28 cellular contexts compared by ENCODE assay signal in the genomic region with DNA sequence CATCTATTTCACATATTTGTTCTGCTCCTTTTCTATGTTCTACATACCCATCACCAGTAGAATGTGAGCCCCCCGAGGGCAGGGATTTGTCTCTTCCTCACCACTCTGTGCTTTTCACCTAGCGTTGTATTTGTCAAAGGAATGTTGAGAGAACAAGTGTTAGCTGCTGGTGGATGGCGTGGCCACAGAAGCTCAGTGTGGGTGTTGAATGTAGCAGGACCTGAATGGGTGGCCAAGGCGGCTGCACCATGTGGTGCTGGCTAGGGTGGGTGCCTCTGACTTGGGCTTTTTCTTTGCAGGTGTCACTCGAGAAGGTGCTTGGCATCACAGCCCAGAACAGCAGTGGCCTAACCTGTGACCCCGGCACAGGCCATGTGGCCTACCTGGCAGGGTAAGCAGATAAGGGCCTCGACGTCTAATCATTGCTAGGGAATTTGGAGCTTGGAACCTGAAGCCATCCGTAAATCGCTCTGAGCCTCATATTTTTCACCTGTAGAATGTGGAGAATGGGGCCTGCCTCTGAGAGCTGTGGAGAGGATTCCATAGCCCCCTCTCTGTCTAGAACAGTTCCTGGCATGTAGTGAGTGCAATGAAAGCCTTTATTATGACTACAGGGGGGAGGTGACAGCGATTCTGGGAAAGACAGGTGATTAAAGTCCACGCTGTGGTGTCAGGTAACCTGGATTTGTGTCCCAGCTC. TPM values are rescaled to one million over a fixed set of nuclear protein-coding genes. Genes with fewer than 3 reads are reported as not detected.
DNase-seq lines count a peak whose midpoint lies in the region; ATAC-seq lines count a peak whose summit lies in the region.
"Had no signal": no experiment of that assay in that cellular context is flagged by ENCODE, and none has a peak within 500 bp of the region (broad histone marks: within the 10 kb centered on the region; RNA-seq: fewer than 3 reads in every experiment).

No MANE protein-coding gene starts in this region.

- no peaks in the 10 kb centered on the region for H3K27me3 Mint-ChIP-seq in activated naive CD4-positive, alpha-beta T cell treated with anti-CD3 and anti-CD28 coated beads, Interleukin-2, amount 10 ng/mL, durations not matched to agents 7 days and 5 days
- no peaks in the 10 kb centered on the region for H3K27me3 Mint-ChIP-seq in activated T-helper 1 cell treated with anti-CD3 and anti-CD28 coated beads, Interleukin-12 subunit alpha, Interleukin-12 subunit beta, Interleukin-2, Interleukin-4 antibody, amounts not matched to agents 30 ng/mL and 10 ng/mL and 1 ng/mL, durations not matched to agents 14 hours and 24 hours and 36 hours (ENCODE audit: insufficient read depth)
- H3K27me3 Mint-ChIP-seq: naive thymus-derived CD8-positive, alpha-beta T cell had no signal

- DNase-seq in activated naive CD4-positive, alpha-beta T cell treated with anti-CD3 and anti-CD28 coated beads, Interleukin-2, amount 10 ng/mL, durations not matched to agents 7 days and 5 days = no peak
- no peak for DNase-seq in activated naive CD4-positive, alpha-beta T cell treated with anti-CD3 and anti-CD28 coated beads, Interleukin-2, amount 50 U/mL, for 72 hours (ENCODE audit: low spot score in 2 of 2)
- DNase-seq in activated T-helper 1 cell treated with anti-CD3 and anti-CD28 coated beads, Interleukin-12 subunit alpha, Interleukin-12 subunit beta, Interleukin-2, Interleukin-4 antibody, amounts not matched to agents 30 ng/mL and 10 ng/mL and 1 ng/mL, durations not matched to agents 14 hours and 24 hours and 36 hours (ENCODE audit: low spot score) = no peak
- DNase-seq in myocyte (ENCODE audit: low read depth) (peak; percentile 13), T-helper 2 cell (no peak), OCI-M2 (lab: John Stamatoyannopoulos, UW; ENCODE audit: unreplicated experiment) (no peak)
- no peak for DNase-seq in stimulated activated effector memory CD8-positive, alpha-beta T cell treated with anti-CD3 and anti-CD28 coated beads, Interleukin-12 subunit alpha, Interleukin-12 subunit beta, amount 100 ng/mL, for 72 hours (ENCODE audit: low spot score in 2 of 2)
- DNase-seq: activated CD4-positive, CD25-positive, alpha-beta regulatory T cell treated with anti-CD3 and anti-CD28 coated beads, Interleukin-2, amount 50 U/mL, for 72 hours; activated CD8-positive, alpha-beta memory T cell treated with anti-CD3 and anti-CD28 coated beads for 24 hours; activated naive CD4-positive, alpha-beta T cell; activated T-cell treated with anti-CD3 and anti-CD28 coated beads, Interleukin-2, amount 50 U/mL, for 1 hour; amygdala; C1 segment of cervical spinal cord; effector memory CD4-positive, alpha-beta T cell; EL; foreskin melanocyte; left colon; naive thymus-derived CD8-positive, alpha-beta T cell; NCI-H1092; NCI-H187 treated with DMSO at 0.1 percent for 48 hours; NCI-H510A; pancreas; Peyer's patch; SIG-M5; uterus had no signal

- intact Hi-C loops in activated T-helper 1 cell treated with anti-CD3 and anti-CD28 coated beads, Interleukin-12 subunit alpha, Interleukin-12 subunit beta, Interleukin-2, Interleukin-4 antibody, amounts not matched to agents 30 ng/mL and 10 ng/mL and 1 ng/mL, durations not matched to agents 14 hours and 24 hours and 36 hours (cut with micrococcal nuclease) = loop anchor here (5.0 to 10.0 kb wide), 2 partner anchors 429 to 796 kb away; a partner anchor contains a TSS

- ATAC-seq in activated naive CD4-positive, alpha-beta T cell treated with anti-CD3 and anti-CD28 coated beads, Interleukin-2, amount 50 U/mL, for 72 hours = no peak
- no peak for ATAC-seq in GM19324 (IDR thresholded peaks at IDR 0.05; ENCODE audit: low FRiP score, unreplicated experiment)
- no peak for ATAC-seq in stimulated activated effector memory CD8-positive, alpha-beta T cell treated with anti-CD3 and anti-CD28 coated beads, Interleukin-12 subunit alpha, Interleukin-12 subunit beta, amount 100 ng/mL, for 72 hours
- ATAC-seq: left colon; naive thymus-derived CD8-positive, alpha-beta T cell; pancreas; sciatic nerve had no signal

- no peak overlapping the region for H3K4me3 Mint-ChIP-seq in activated naive CD4-positive, alpha-beta T cell treated with anti-CD3 and anti-CD28 coated beads, Interleukin-2, amount 10 ng/mL, durations not matched to agents 7 days and 5 days
- no peak overlapping the region for H3K4me3 Mint-ChIP-seq in activated T-helper 1 cell treated with anti-CD3 and anti-CD28 coated beads, Interleukin-12 subunit alpha, Interleukin-12 subunit beta, Interleukin-2, Interleukin-4 antibody, amounts not matched to agents 30 ng/mL and 10 ng/mL and 1 ng/mL, durations not matched to agents 14 hours and 24 hours and 36 hours
- no peak overlapping the region for H3K4me3 Mint-ChIP-seq in stimulated activated effector memory CD8-positive, alpha-beta T cell treated with anti-CD3 and anti-CD28 coated beads, Interleukin-12 subunit alpha, Interleukin-12 subunit beta, amount 100 ng/mL, for 72 hours

- CTCF ChIA-PET in activated naive CD4-positive, alpha-beta T cell treated with anti-CD3 and anti-CD28 coated beads, Interleukin-2, amount 10 ng/mL, durations not matched to agents 7 days and 5 days (lab: Charles Lee) = no interaction called here

- H3K4me1 Mint-ChIP-seq in activated naive CD4-positive, alpha-beta T cell treated with anti-CD3 and anti-CD28 coated beads, Interleukin-2, amount 10 ng/mL, durations not matched to agents 7 days and 5 days = peaks cover 30% of the 10 kb centered on the region
- peaks cover 32% of the 10 kb centered on the region for H3K4me1 Mint-ChIP-seq in activated T-helper 1 cell treated with anti-CD3 and anti-CD28 coated beads, Interleukin-12 subunit alpha, Interleukin-12 subunit beta, Interleukin-2, Interleukin-4 antibody, amounts not matched to agents 30 ng/mL and 10 ng/mL and 1 ng/mL, durations not matched to agents 14 hours and 24 hours and 36 hours (ENCODE audit: low read depth)
- H3K4me1 Mint-ChIP-seq in stimulated activated effector memory CD8-positive, alpha-beta T cell treated with anti-CD3 and anti-CD28 coated beads, Interleukin-12 subunit alpha, Interleukin-12 subunit beta, amount 100 ng/mL, for 72 hours = peaks cover 25% of the 10 kb centered on the region

- H3K27ac Mint-ChIP-seq in activated naive CD4-positive, alpha-beta T cell treated with anti-CD3 and anti-CD28 coated beads, Interleukin-2, amount 10 ng/mL, durations not matched to agents 7 days and 5 days = peak overlapping the region; percentile 4
- H3K27ac Mint-ChIP-seq in activated naive CD4-positive, alpha-beta T cell treated with anti-CD3 and anti-CD28 coated beads, Interleukin-2, amount 50 U/mL, for 72 hours = peak overlapping the region in 1 of 2 donors; percentile 15
- peak overlapping the region; percentile 21 for H3K27ac Mint-ChIP-seq in activated T-helper 1 cell treated with anti-CD3 and anti-CD28 coated beads, Interleukin-12 subunit alpha, Interleukin-12 subunit beta, Interleukin-2, Interleukin-4 antibody, amounts not matched to agents 30 ng/mL and 10 ng/mL and 1 ng/mL, durations not matched to agents 14 hours and 24 hours and 36 hours
- no peak overlapping the region for H3K27ac Mint-ChIP-seq in stimulated activated effector memory CD8-positive, alpha-beta T cell treated with anti-CD3 and anti-CD28 coated beads, Interleukin-12 subunit alpha, Interleukin-12 subunit beta, amount 100 ng/mL, for 72 hours

- peaks cover 35% of the 10 kb centered on the region for H3K36me3 Mint-ChIP-seq in activated naive CD4-positive, alpha-beta T cell treated with anti-CD3 and anti-CD28 coated beads, Interleukin-2, amount 10 ng/mL, durations not matched to agents 7 days and 5 days
- peaks cover 0 to 27% of the 10 kb centered on the region in 2 donors for H3K36me3 Mint-ChIP-seq in activated naive CD4-positive, alpha-beta T cell treated with anti-CD3 and anti-CD28 coated beads, Interleukin-2, amount 50 U/mL, for 72 hours
- H3K36me3 Mint-ChIP-seq in activated T-helper 1 cell treated with anti-CD3 and anti-CD28 coated beads, Interleukin-12 subunit alpha, Interleukin-12 subunit beta, Interleukin-2, Interleukin-4 antibody, amounts not matched to agents 30 ng/mL and 10 ng/mL and 1 ng/mL, durations not matched to agents 14 hours and 24 hours and 36 hours (ENCODE audit: low read depth) = peaks cover 13% of the 10 kb centered on the region
- H3K36me3 Mint-ChIP-seq in stimulated activated effector memory CD8-positive, alpha-beta T cell treated with anti-CD3 and anti-CD28 coated beads, Interleukin-12 subunit alpha, Interleukin-12 subunit beta, amount 100 ng/mL, for 72 hours = peaks cover 38% of the 10 kb centered on the region
- H3K36me3 Mint-ChIP-seq: naive thymus-derived CD8-positive, alpha-beta T cell had no signal

- no peaks in the 10 kb centered on the region for H3K9me3 Mint-ChIP-seq in activated naive CD4-positive, alpha-beta T cell treated with anti-CD3 and anti-CD28 coated beads, Interleukin-2, amount 10 ng/mL, durations not matched to agents 7 days and 5 days
- no peaks in the 10 kb centered on the region for H3K9me3 Mint-ChIP-seq in activated naive CD4-positive, alpha-beta T cell treated with anti-CD3 and anti-CD28 coated beads, Interleukin-2, amount 50 U/mL, for 72 hours
- H3K9me3 Mint-ChIP-seq in activated T-helper 1 cell treated with anti-CD3 and anti-CD28 coated beads, Interleukin-12 subunit alpha, Interleukin-12 subunit beta, Interleukin-2, Interleukin-4 antibody, amounts not matched to agents 30 ng/mL and 10 ng/mL and 1 ng/mL, durations not matched to agents 14 hours and 24 hours and 36 hours = no peaks in the 10 kb centered on the region
- no peaks in the 10 kb centered on the region for H3K9me3 Mint-ChIP-seq in stimulated activated effector memory CD8-positive, alpha-beta T cell treated with anti-CD3 and anti-CD28 coated beads, Interleukin-12 subunit alpha, Interleukin-12 subunit beta, amount 100 ng/mL, for 72 hours
- H3K9me3 Mint-ChIP-seq: naive thymus-derived CD8-positive, alpha-beta T cell had no signal

RNA-seq across cellular contexts. Expression of a gene that starts 3.9 kb away (rescaled TPM):
- total RNA-seq in activated naive CD4-positive, alpha-beta T cell treated with anti-CD3 and anti-CD28 coated beads, Interleukin-2, amount 50 U/mL, for 72 hours = 10 to 100 TPM; 17.5 to 84.0 TPM
- total RNA-seq in activated T-helper 1 cell treated with anti-CD3 and anti-CD28 coated beads, Interleukin-12 subunit alpha, Interleukin-12 subunit beta, Interleukin-2, Interleukin-4 antibody, amounts not matched to agents 30 ng/mL and 10 ng/mL and 1 ng/mL, durations not matched to agents 14 hours and 24 hours and 36 hours = 22.0 and 24.9 TPM in 2 replicates
- total RNA-seq in myocyte = 1.6 and 5.3 TPM in 2 replicates
- 0.84 TPM for polyA plus RNA-seq in myocyte (2012)

RNA-seq across cellular contexts. Expression of a gene that starts 4.5 kb away (rescaled TPM):
- 1 to 10 TPM; 3.5 to 4.1 TPM for total RNA-seq in activated naive CD4-positive, alpha-beta T cell treated with anti-CD3 and anti-CD28 coated beads, Interleukin-2, amount 50 U/mL, for 72 hours
- total RNA-seq in activated T-helper 1 cell treated with anti-CD3 and anti-CD28 coated beads, Interleukin-12 subunit alpha, Interleukin-12 subunit beta, Interleukin-2, Interleukin-4 antibody, amounts not matched to agents 30 ng/mL and 10 ng/mL and 1 ng/mL, durations not matched to agents 14 hours and 24 hours and 36 hours = 1.6 TPM in 2 replicates
- total RNA-seq in myocyte = 14.4 and 16.0 TPM in 2 replicates
- polyA plus RNA-seq in myocyte (2012) = 14.1 TPM

RNA-seq across cellular contexts. Expression of a gene that starts 26.0 kb away (rescaled TPM):
- total RNA-seq in activated naive CD4-positive, alpha-beta T cell treated with anti-CD3 and anti-CD28 coated beads, Interleukin-2, amount 50 U/mL, for 72 hours = under 1 TPM; 0.66 to 0.96 TPM
- total RNA-seq in activated T-helper 1 cell treated with anti-CD3 and anti-CD28 coated beads, Interleukin-12 subunit alpha, Interleukin-12 subunit beta, Interleukin-2, Interleukin-4 antibody, amounts not matched to agents 30 ng/mL and 10 ng/mL and 1 ng/mL, durations not matched to agents 14 hours and 24 hours and 36 hours = 2.2 and 4.4 TPM in 2 replicates
- 4.9 and 7.6 TPM in 2 replicates for total RNA-seq in myocyte
- 61.9 TPM for polyA plus RNA-seq in myocyte (2012)

RNA-seq across cellular contexts. Expression of a gene that starts 44.6 kb away (rescaled TPM):
- total RNA-seq in activated naive CD4-positive, alpha-beta T cell treated with anti-CD3 and anti-CD28 coated beads, Interleukin-2, amount 50 U/mL, for 72 hours = 10 to 100 TPM; 50.4 to 74.0 TPM
- 48.3 and 60.6 TPM in 2 replicates for total RNA-seq in activated T-helper 1 cell treated with anti-CD3 and anti-CD28 coated beads, Interleukin-12 subunit alpha, Interleukin-12 subunit beta, Interleukin-2, Interleukin-4 antibody, amounts not matched to agents 30 ng/mL and 10 ng/mL and 1 ng/mL, durations not matched to agents 14 hours and 24 hours and 36 hours
- 18.2 and 33.9 TPM in 2 replicates for total RNA-seq in myocyte
- 29.9 TPM for polyA plus RNA-seq in myocyte (2012)

RNA-seq across cellular contexts. Expression of a gene that starts 50.0 kb away (rescaled TPM):
- total RNA-seq in activated naive CD4-positive, alpha-beta T cell treated with anti-CD3 and anti-CD28 coated beads, Interleukin-2, amount 50 U/mL, for 72 hours = 1 to 10 TPM; 1.8 to 2.6 TPM
- 1.7 and 1.8 TPM in 2 replicates for total RNA-seq in activated T-helper 1 cell treated with anti-CD3 and anti-CD28 coated beads, Interleukin-12 subunit alpha, Interleukin-12 subunit beta, Interleukin-2, Interleukin-4 antibody, amounts not matched to agents 30 ng/mL and 10 ng/mL and 1 ng/mL, durations not matched to agents 14 hours and 24 hours and 36 hours
- not detected in 2 replicates for total RNA-seq in myocyte
- polyA plus RNA-seq in myocyte (2012) = 0.39 TPM
- total RNA-seq: mesenteric fat pad had no signal
